Comparison of ENCODE assay signal across 1 cellular context in the genomic region with DNA sequence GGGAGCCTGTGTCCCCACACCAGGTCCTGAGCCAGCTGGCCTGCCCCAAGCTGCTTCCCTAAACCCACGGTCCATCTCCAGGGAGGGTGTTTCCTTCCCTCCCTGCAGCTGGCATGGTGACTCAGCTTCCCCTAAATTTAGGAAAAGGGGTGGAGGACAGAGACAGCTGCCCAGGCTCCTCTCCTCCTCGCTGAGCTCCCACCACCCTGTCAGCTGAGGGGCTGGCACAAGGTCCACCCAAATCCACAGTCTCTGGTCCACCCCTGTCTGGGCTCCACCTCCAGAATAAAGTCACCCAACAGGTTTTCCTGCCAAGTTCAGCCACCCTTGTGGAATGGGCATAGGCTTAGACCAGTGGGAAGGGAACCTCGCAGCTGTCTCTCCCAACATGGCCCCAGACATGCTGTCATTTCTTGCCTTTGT.
TF ChIP-seq lines count a peak whose summit lies in the region.

No MANE protein-coding gene starts in this region.

TF ChIP-seq in HCT116, 20 proteins besides CTCF, POLR2A, EP300 and RAD21 (continued from another document):
- TF ChIP-seq, protein P1, sequence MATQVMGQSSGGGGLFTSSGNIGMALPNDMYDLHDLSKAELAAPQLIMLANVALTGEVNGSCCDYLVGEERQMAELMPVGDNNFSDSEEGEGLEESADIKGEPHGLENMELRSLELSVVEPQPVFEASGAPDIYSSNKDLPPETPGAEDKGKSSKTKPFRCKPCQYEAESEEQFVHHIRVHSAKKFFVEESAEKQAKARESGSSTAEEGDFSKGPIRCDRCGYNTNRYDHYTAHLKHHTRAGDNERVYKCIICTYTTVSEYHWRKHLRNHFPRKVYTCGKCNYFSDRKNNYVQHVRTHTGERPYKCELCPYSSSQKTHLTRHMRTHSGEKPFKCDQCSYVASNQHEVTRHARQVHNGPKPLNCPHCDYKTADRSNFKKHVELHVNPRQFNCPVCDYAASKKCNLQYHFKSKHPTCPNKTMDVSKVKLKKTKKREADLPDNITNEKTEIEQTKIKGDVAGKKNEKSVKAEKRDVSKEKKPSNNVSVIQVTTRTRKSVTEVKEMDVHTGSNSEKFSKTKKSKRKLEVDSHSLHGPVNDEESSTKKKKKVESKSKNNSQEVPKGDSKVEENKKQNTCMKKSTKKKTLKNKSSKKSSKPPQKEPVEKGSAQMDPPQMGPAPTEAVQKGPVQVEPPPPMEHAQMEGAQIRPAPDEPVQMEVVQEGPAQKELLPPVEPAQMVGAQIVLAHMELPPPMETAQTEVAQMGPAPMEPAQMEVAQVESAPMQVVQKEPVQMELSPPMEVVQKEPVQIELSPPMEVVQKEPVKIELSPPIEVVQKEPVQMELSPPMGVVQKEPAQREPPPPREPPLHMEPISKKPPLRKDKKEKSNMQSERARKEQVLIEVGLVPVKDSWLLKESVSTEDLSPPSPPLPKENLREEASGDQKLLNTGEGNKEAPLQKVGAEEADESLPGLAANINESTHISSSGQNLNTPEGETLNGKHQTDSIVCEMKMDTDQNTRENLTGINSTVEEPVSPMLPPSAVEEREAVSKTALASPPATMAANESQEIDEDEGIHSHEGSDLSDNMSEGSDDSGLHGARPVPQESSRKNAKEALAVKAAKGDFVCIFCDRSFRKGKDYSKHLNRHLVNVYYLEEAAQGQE (IDR thresholded peaks at IDR 0.05; ENCODE audit: low read depth): no peak
- TF ChIP-seq SRF (IDR thresholded peaks at IDR 0.05; ENCODE audit: low read depth) (no peak), EZH2phosphoT487 (IDR thresholded peaks at IDR 0.05; ENCODE audit: borderline replicate concordance) (no peak), ZNF274 (IDR thresholded peaks at IDR 0.05; ENCODE audit: low read depth, low read length) (no peak), SIN3A (IDR thresholded peaks at IDR 0.05; ENCODE audit: low read depth) (no peak), TCF7L2 (IDR thresholded peaks at IDR 0.05; ENCODE audit: borderline replicate concordance, extremely low read depth, insufficient read depth, insufficient read length) (no peak), EGR1 (IDR thresholded peaks at IDR 0.05; ENCODE audit: low read depth) (no peak), MAX (IDR thresholded peaks at IDR 0.05) (no peak), POLR2AphosphoS5 (IDR thresholded peaks at IDR 0.05; ENCODE audit: low read depth, low read length) (no peak), SP1 (IDR thresholded peaks at IDR 0.05; ENCODE audit: low read depth) (no peak), ZFX (IDR thresholded peaks at IDR 0.05) (no peak), JUND (IDR thresholded peaks at IDR 0.05) (no peak), FOSL1 (IDR thresholded peaks at IDR 0.05; ENCODE audit: low read depth) (no peak), ATF3 (IDR thresholded peaks at IDR 0.05) (no peak)
TF ChIP-seq in HCT116: peak in this region for 0.
